ENCODE assay signal across 18 cellular contexts in genomic region chr10:112634096-112634830, GRCh38.
A peak's percentile ranks its signal among the peaks of the same experiment; 100 is the strongest.
DNase-seq lines count a peak whose midpoint lies in the region; ATAC-seq and TF ChIP-seq lines count a peak whose summit lies in the region.
"Had no signal": no experiment of that assay in that cellular context is flagged by ENCODE, and none has a peak within 500 bp of the region (broad histone marks: within the 10 kb centered on the region; RNA-seq: fewer than 3 reads in every experiment).

No MANE protein-coding gene starts in this region.

- H4K20me1 ChIP-seq in GM23248 (ENCODE audit: insufficient read depth) (no peaks in the 10 kb centered on the region), SK-N-SH (ENCODE audit: insufficient read depth) (no peaks in the 10 kb centered on the region)

- H3K27ac ChIP-seq in GM23248, result no peak overlapping the region
- H3K27ac ChIP-seq in SK-N-SH (ENCODE audit: low read depth in 2 of 2, low read length in 1 of 2), result peak overlapping the region in 1 of 2 experiments; percentile 70; a peak in 2 of 4 replicates
- no peak overlapping the region for H3K27ac ChIP-seq in spleen
- H3K27ac ChIP-seq: colonic mucosa, HL-60, KMS-11, neutrophil, right atrium auricular region had no signal

- H3K79me2 ChIP-seq in GM23248 (ENCODE audit: insufficient read depth) (no peaks in the 10 kb centered on the region), SK-N-SH (ENCODE audit: insufficient read depth) (no peaks in the 10 kb centered on the region)

- 29 to 33% methylated on average over 5 of the region's 5 CpGs for WGBS in GM23248 (ENCODE audit: low coverage in 1 of 2, low lambda C conversion rate in 2 of 2, missing lambda C conversion rate in 2 of 2), 2 experiments
- 61% methylated on average over 5 of the region's 5 CpGs for WGBS in SK-N-SH (ENCODE audit: low lambda C conversion rate)
- WGBS in spleen, 5 donors, result 69 to 78% (median 74%) methylated on average over 5 of the region's 5 CpGs

- H3K9ac ChIP-seq in GM23248, result no peak overlapping the region
- no peak overlapping the region for H3K9ac ChIP-seq in SK-N-SH
- H3K9ac ChIP-seq: KMS-11 had no signal

- H2AFZ ChIP-seq in GM23248, result no peak overlapping the region
- 0 out of 2 replicates have a peak overlapping the region, but pooled peaks have one; percentile 17 for H2AFZ ChIP-seq in SK-N-SH (ENCODE audit: low read depth)

- intact Hi-C loops in spleen (cut with DNase I; ENCODE audit: low total_unique reads), result no loop called here

- H3K27me3 ChIP-seq in GM23248 (replicated peaks; ENCODE audit: insufficient read depth), result no peaks in the 10 kb centered on the region
- H3K27me3 ChIP-seq in SK-N-SH (ENCODE audit: insufficient read depth), result no peaks in the 10 kb centered on the region
- no peaks in the 10 kb centered on the region for H3K27me3 ChIP-seq in spleen (replicated peaks in 1 of 7)
- H3K27me3 ChIP-seq: colonic mucosa, neutrophil, right atrium auricular region had no signal

- CTCF ChIA-PET in SK-N-SH (lab: Yijun Ruan, JAX), result interaction anchor here (0.7 to 1.2 kb wide), 2 partner anchors 63 to 751 kb away, joined by 3 read pairs; no protein-coding TSS in a partner anchor

- H3K9me3 ChIP-seq in GM23248 (ENCODE audit: low read depth) (no peaks in the 10 kb centered on the region), SK-N-SH (no peaks in the 10 kb centered on the region), spleen (no peaks in the 10 kb centered on the region)
- H3K9me3 ChIP-seq: colonic mucosa, neutrophil, right atrium auricular region had no signal

- in situ Hi-C loops in GM23248 (cut with MboI), result no loop called here

- TF ChIP-seq POLR2A in spleen (IDR thresholded peaks at IDR 0.05), result no peak

- ATAC-seq in HG02973 (IDR thresholded peaks at IDR 0.05; ENCODE audit: unreplicated experiment), result no peak
- ATAC-seq: activated T-helper 17 cell treated with anti-CD3 and anti-CD28 coated beads, Interleukin-2, amount 50 U/mL, for 72 hours had no signal

- peak overlapping the region; percentile 22 for H3K4me2 ChIP-seq in GM23248 (ENCODE audit: unreplicated experiment)
- peak overlapping the region; percentile 36; the same call in 1 of the 2 replicates for H3K4me2 ChIP-seq in SK-N-SH
- H3K4me2 ChIP-seq: KMS-11 had no signal

- no peak overlapping the region for H3K4me3 ChIP-seq in GM23248
- no peak overlapping the region for H3K4me3 ChIP-seq in SK-N-SH (ENCODE audit: low read depth in 2 of 2, low read length in 1 of 2)
- no peak overlapping the region for H3K4me3 ChIP-seq in fibroblast of mammary gland (ENCODE audit: control insufficient read depth, low read depth, low read length)
- no peak overlapping the region for H3K4me3 ChIP-seq in spleen
- H3K4me3 ChIP-seq: colonic mucosa, right atrium auricular region had no signal

- no peaks in the 10 kb centered on the region for H3K9me2 ChIP-seq in GM23248 (ENCODE audit: insufficient read depth)
- H3K9me2 ChIP-seq in SK-N-SH, result no peaks in the 10 kb centered on the region

- no peak for TF ChIP-seq RAD21 in SK-N-SH (IDR thresholded peaks at IDR 0.05; ENCODE audit: low read length)

- peak; percentile 51 for DNase-seq in GM23248
- no peak for DNase-seq in SK-N-SH
- DNase-seq in fibroblast of mammary gland (ENCODE audit: low read depth), result peak; percentile 23
- DNase-seq in renal cortical epithelial cell (ENCODE audit: low read depth), result peak; percentile 53
- DNase-seq in spleen, result no peak
- DNase-seq in GM19238 (ENCODE audit: insufficient read length, low spot score), result no peak
- DNase-seq: colonic mucosa; head of caudate nucleus; kidney; NCI-H1105 treated with DMSO at 0.1 percent for 48 hours; RPMI8226; stimulated activated CD4-positive, alpha-beta T cell treated with anti-CD3 and anti-CD28 coated beads, Interleukin-2, amount 100 ng/mL, for 24 hours had no signal

- peaks cover 18% of the 10 kb centered on the region for H3K4me1 ChIP-seq in GM23248 (ENCODE audit: insufficient read depth)
- H3K4me1 ChIP-seq in SK-N-SH (ENCODE audit: control insufficient read depth in 1 of 2, insufficient read depth in 2 of 2, low read depth in 1 of 2, low read length in 1 of 2), result peaks cover 0 to 5% of the 10 kb centered on the region in 2 experiments; a peak in 1 of 4 replicates
- H3K4me1 ChIP-seq in spleen, result no peaks in the 10 kb centered on the region
- H3K4me1 ChIP-seq: colonic mucosa, right atrium auricular region had no signal

- POLR2A ChIA-PET in SK-N-SH (lab: Yijun Ruan, JAX), result no interaction called here

- no peak for TF ChIP-seq EP300 in SK-N-SH (IDR thresholded peaks at IDR 0.05; ENCODE audit: borderline replicate concordance in 1 of 2, low read depth in 1 of 2, low read length in 1 of 2)

- H3F3A ChIP-seq in GM23248 (ENCODE audit: insufficient read depth) (peaks cover 19% of the 10 kb centered on the region), SK-N-SH (replicated peaks; ENCODE audit: insufficient read depth) (peaks cover 2% of the 10 kb centered on the region)

- TF ChIP-seq CTCF in SK-N-SH (IDR thresholded peaks at IDR 0.05) (no peak), fibroblast of mammary gland (conservative IDR thresholded peaks at IDR 0.05; ENCODE audit: control insufficient read depth, insufficient read depth, low read depth, low read length) (no peak), spleen (IDR thresholded peaks at IDR 0.05 in 8 of 11, conservative IDR thresholded peaks at IDR 0.05 in 3 of 11) (no peak)

- H3K36me3 ChIP-seq in GM23248 (ENCODE audit: low read depth) (no peaks in the 10 kb centered on the region), SK-N-SH (replicated peaks in 1 of 2; ENCODE audit: control insufficient read depth in 1 of 2, insufficient read depth in 2 of 2, low read length in 1 of 2) (no peaks in the 10 kb centered on the region), spleen (peaks cover 0 to 21% (median 0%) of the 10 kb centered on the region in 6 donors)
- H3K36me3 ChIP-seq: colonic mucosa, neutrophil, right atrium auricular region had no signal

TF ChIP-seq in SK-N-SH, 30 proteins besides CTCF, POLR2A, EP300 and RAD21:
- TF ChIP-seq, protein P1, sequence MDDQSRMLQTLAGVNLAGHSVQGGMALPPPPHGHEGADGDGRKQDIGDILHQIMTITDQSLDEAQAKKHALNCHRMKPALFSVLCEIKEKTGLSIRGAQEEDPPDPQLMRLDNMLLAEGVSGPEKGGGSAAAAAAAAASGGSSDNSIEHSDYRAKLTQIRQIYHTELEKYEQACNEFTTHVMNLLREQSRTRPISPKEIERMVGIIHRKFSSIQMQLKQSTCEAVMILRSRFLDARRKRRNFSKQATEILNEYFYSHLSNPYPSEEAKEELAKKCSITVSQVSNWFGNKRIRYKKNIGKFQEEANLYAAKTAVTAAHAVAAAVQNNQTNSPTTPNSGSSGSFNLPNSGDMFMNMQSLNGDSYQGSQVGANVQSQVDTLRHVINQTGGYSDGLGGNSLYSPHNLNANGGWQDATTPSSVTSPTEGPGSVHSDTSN (IDR thresholded peaks at IDR 0.05), result 0 out of 2 replicates have a peak, but pooled peaks have one; percentile 20
- TF ChIP-seq USF1 (IDR thresholded peaks at IDR 0.05; ENCODE audit: borderline replicate concordance, low read depth) (no peak), POLR2AphosphoS5 (IDR thresholded peaks at IDR 0.05; ENCODE audit: low read depth, low read length) (no peak)

Comparison
In these comparisons a context has a peak if more than half of its experiments do, and no peak if none do; other contexts are left out.
1. DNase-seq: peak in GM23248 (single experiment), fibroblast of mammary gland (single experiment) and renal cortical epithelial cell (single experiment); none in SK-N-SH (single experiment), spleen (single experiment) and GM19238 (single experiment).